8 cellular contexts compared by ENCODE assay signal in genomic region chr19:4473011-4473410, GRCh38. TPM values are rescaled to one million over a fixed set of nuclear protein-coding genes. Genes with fewer than 3 reads are reported as not detected.
DNase-seq lines count a peak whose midpoint lies in the region; ATAC-seq and TF ChIP-seq lines count a peak whose summit lies in the region.

No MANE protein-coding gene starts in this region.

- peaks cover 6% of the 10 kb centered on the region for H3K4me1 Mint-ChIP-seq in Caco-2 (ENCODE audit: low read depth, unreplicated experiment)

- H3K4me3 ChIP-seq in Caco-2 (ENCODE audit: low read depth, low read length) (peak overlapping the region; percentile 87), Peyer's patch (peak overlapping the region; percentile 83 to 97 (median 95)), esophagus muscularis mucosa (peak overlapping the region; percentile 80 to 99 (median 90)), parathyroid adenoma (ENCODE audit: low read depth, low read length) (peak overlapping the region; percentile 69)

- 19% methylated on average over 13 of the region's 20 CpGs for WGBS in esophagus muscularis mucosa

- TF ChIP-seq EP300 in esophagus muscularis mucosa (IDR thresholded peaks at IDR 0.05): no peak

- H3K36me3 ChIP-seq in Caco-2 (ENCODE audit: control insufficient read depth, insufficient read depth, low read length): no peaks in the 10 kb centered on the region; the same call in 1 of the 2 replicates
- peaks cover 0 to 28% (median 0%) of the 10 kb centered on the region in 3 donors for H3K36me3 ChIP-seq in Peyer's patch
- peaks cover 15 to 30% (median 27%) of the 10 kb centered on the region in 4 donors for H3K36me3 ChIP-seq in esophagus muscularis mucosa
- no peaks in the 10 kb centered on the region for H3K36me3 ChIP-seq in parathyroid adenoma (ENCODE audit: control insufficient read depth, insufficient read depth, low read length)

- peak overlapping the region in 1 of 4 donors; percentile 84 for H3K27ac ChIP-seq in Peyer's patch
- H3K27ac ChIP-seq in esophagus muscularis mucosa (replicated peaks in 1 of 4): peak overlapping the region; percentile 73 to 89 (median 83)
- H3K27ac ChIP-seq in parathyroid adenoma: no peak overlapping the region

- BruUV-seq in Caco-2 (replicated peaks; lab: Mats Ljungman, UMichigan): no TSS peak

- CTCF ChIA-PET in Caco-2 (lab: Charles Lee): interaction anchor here (0.7 kb wide), 1 partner anchor 120 kb away, joined by 3 read pairs; no protein-coding TSS in a partner anchor

- peaks cover 18% of the 10 kb centered on the region for H3K79me2 ChIP-seq in parathyroid adenoma

- DNase-seq in Caco-2 (no peak), Peyer's patch (no peak), esophagus muscularis mucosa (ENCODE audit: extremely low spot score) (no peak), globus pallidus (ENCODE audit: low spot score) (no peak), C1 segment of cervical spinal cord (lab: John Stamatoyannopoulos, UW) (no peak)

- H3K27me3 ChIP-seq in Caco-2 (replicated peaks; ENCODE audit: control insufficient read depth, insufficient read depth, low read length) (no peaks in the 10 kb centered on the region), Peyer's patch (no peaks in the 10 kb centered on the region), esophagus muscularis mucosa (no peaks in the 10 kb centered on the region), parathyroid adenoma (ENCODE audit: control insufficient read depth, insufficient read depth, low read length) (no peaks in the 10 kb centered on the region)

- no peak overlapping the region for H2AFZ ChIP-seq in parathyroid adenoma

- no peak for TF ChIP-seq CTCF in Caco-2 (IDR thresholded peaks at IDR 0.05; ENCODE audit: insufficient read depth in 1 of 2, low read depth in 1 of 2, low read length in 1 of 2, severe bottlenecking in 1 of 2, unreplicated experiment in 1 of 2)
- TF ChIP-seq CTCF in Peyer's patch (IDR thresholded peaks at IDR 0.05): no peak
- TF ChIP-seq CTCF in esophagus muscularis mucosa (IDR thresholded peaks at IDR 0.05): no peak
- no peak for TF ChIP-seq CTCF in parathyroid adenoma (IDR thresholded peaks at IDR 0.05)

- TF ChIP-seq POLR2A in Peyer's patch (IDR thresholded peaks at IDR 0.05) (no peak), esophagus muscularis mucosa (IDR thresholded peaks at IDR 0.05; ENCODE audit: low read depth) (no peak)

- H3K4me2 ChIP-seq in parathyroid adenoma (ENCODE audit: low read length): peak overlapping the region; percentile 88

- H3K36me3 Mint-ChIP-seq in Caco-2 (ENCODE audit: insufficient read depth, unreplicated experiment): peaks cover 10% of the 10 kb centered on the region

- H3K4me3 Mint-ChIP-seq in Caco-2 (ENCODE audit: unreplicated experiment): no peak overlapping the region

- H3K4me1 ChIP-seq in Caco-2 (peaks cover 4% of the 10 kb centered on the region; the same call in 1 of the 2 replicates), Peyer's patch (peaks cover 0 to 19% (median 13%) of the 10 kb centered on the region in 4 donors), esophagus muscularis mucosa (peaks cover 22 to 36% (median 32%) of the 10 kb centered on the region in 4 donors), parathyroid adenoma (peaks cover 4% of the 10 kb centered on the region)

- ATAC-seq in GM18907 (IDR thresholded peaks at IDR 0.05; ENCODE audit: unreplicated experiment) (no peak), GM21576 (IDR thresholded peaks at IDR 0.05; ENCODE audit: unreplicated experiment) (no peak)

- intact Hi-C loops in Caco-2 (cut with micrococcal nuclease; ENCODE audit: unreplicated experiment): no loop called here
- intact Hi-C loops in esophagus muscularis mucosa (cut with DNase I): no loop called here

- peak overlapping the region; percentile 35 for H3K27ac Mint-ChIP-seq in Caco-2 (ENCODE audit: unreplicated experiment)

- H3K9me3 Mint-ChIP-seq in Caco-2 (ENCODE audit: unreplicated experiment): no peaks in the 10 kb centered on the region

- H3K27me3 Mint-ChIP-seq in Caco-2 (ENCODE audit: insufficient read depth, unreplicated experiment): no peaks in the 10 kb centered on the region

- POLR2A ChIA-PET in Caco-2 (lab: Charles Lee): no interaction called here

- H3K9ac ChIP-seq in parathyroid adenoma: peak overlapping the region; percentile 75

- H3K9me3 ChIP-seq in Caco-2 (no peaks in the 10 kb centered on the region), Peyer's patch (no peaks in the 10 kb centered on the region), esophagus muscularis mucosa (no peaks in the 10 kb centered on the region), parathyroid adenoma (ENCODE audit: control insufficient read depth, low read length) (no peaks in the 10 kb centered on the region)

RNA-seq across cellular contexts. Expression of gene HDGFL2, which starts 0.9 kb away (rescaled TPM):
- total RNA-seq in Caco-2 (2022) (65.7 and 70.8 TPM in 2 replicates), Peyer's patch (10 to 100 TPM; 20.5 to 73.4 (median 28.6) TPM), esophagus muscularis mucosa (10 to 100 TPM; 30.5 to 72.3 (median 45.5) TPM)

RNA-seq across cellular contexts. Expression of gene UBXN6, which starts 15.4 kb away (rescaled TPM):
- total RNA-seq in Caco-2 (2022) (42.1 and 42.9 TPM in 2 replicates), Peyer's patch (100 to 1,000 TPM in 3 of 4 donors, 10 to 100 TPM in 1; 94.9 to 178 (median 163) TPM), esophagus muscularis mucosa (100 to 1,000 TPM in 2 of 4 donors, 10 to 100 TPM in 2; 65.2 to 190 (median 98.8) TPM)

RNA-seq across cellular contexts. Expression of gene PLIN4, which starts 45.3 kb away (rescaled TPM):
- total RNA-seq in Caco-2 (2022) (0.09 and 0.21 TPM in 2 replicates), Peyer's patch (1 to 10 TPM in 3 of 4 donors, under 1 TPM in 1; 0.83 to 5.1 (median 2.3) TPM), esophagus muscularis mucosa (100 to 1,000 TPM in 2 of 4 donors, 10 to 100 TPM in 2; 45.7 to 134 (median 91.1) TPM)

Comparison
In these comparisons a context has a peak if more than half of its experiments do, and no peak if none do; other contexts are left out.
1. RNA of gene PLIN4, which starts 45.3 kb away (total RNA-seq): 45.7 to 134 TPM in esophagus muscularis mucosa; 0.83 to 5.1 TPM in Peyer's patch and 0.09 to 0.21 TPM in Caco-2; every median in the first group is over 4 times any median in the second.
2. Peak in every context shown above with its lines, with median percentiles within 50 percentile points of each other: H3K4me3 ChIP-seq.